Comparison of ENCODE assay signal across 8 cellular contexts in genomic region chr21:33640697-33641338, GRCh38. TPM values are rescaled to one million over a fixed set of nuclear protein-coding genes. Genes with fewer than 3 reads are reported as not detected.
DNase-seq lines count a peak whose midpoint lies in the region; TF ChIP-seq lines count a peak whose summit lies in the region.

No MANE protein-coding gene starts in this region.

- TF ChIP-seq CTCF in esophagus squamous epithelium (IDR thresholded peaks at IDR 0.05) (no peak), osteoblast (IDR thresholded peaks at IDR 0.05; ENCODE audit: extremely low read depth, low read depth, low read length) (no peak)

- peaks cover 14 to 45% (median 16%) of the 10 kb centered on the region in 3 donors for H3K4me1 ChIP-seq in esophagus squamous epithelium
- peaks cover 18% of the 10 kb centered on the region for H3K4me1 ChIP-seq in osteoblast (ENCODE audit: insufficient read depth, low read length)

- H2AFZ ChIP-seq in osteoblast (ENCODE audit: low read length): peak overlapping the region; percentile 100

- H3K36me3 ChIP-seq in esophagus squamous epithelium: peaks cover 0 to 5% (median 0%) of the 10 kb centered on the region in 3 donors
- H3K36me3 ChIP-seq in osteoblast (ENCODE audit: insufficient read depth, low read length): no peaks in the 10 kb centered on the region

- peaks cover 15% of the 10 kb centered on the region for H4K20me1 ChIP-seq in osteoblast (ENCODE audit: insufficient read depth, low read length)

- in situ Hi-C loops in SK-MEL-5 (cut with HindIII; ENCODE audit: low pct_unique_long_range_greater_than_20kb, low sequenced_read_pairs): no loop called here

- no peak for TF ChIP-seq POLR2A in esophagus squamous epithelium (IDR thresholded peaks at IDR 0.05)

- 18 to 22% methylated on average over 18 of the region's 18 CpGs for WGBS in esophagus squamous epithelium, 2 donors

- peak overlapping the region; percentile 81 to 96 (median 93) for H3K27ac ChIP-seq in esophagus squamous epithelium
- peak overlapping the region; percentile 97 for H3K27ac ChIP-seq in osteoblast (ENCODE audit: low read depth, low read length)

- H3K4me2 ChIP-seq in osteoblast (ENCODE audit: insufficient read depth, low read length): peak overlapping the region; percentile 83

- H3K27me3 ChIP-seq in esophagus squamous epithelium (no peaks in the 10 kb centered on the region), osteoblast (ENCODE audit: insufficient read depth, low read length) (no peaks in the 10 kb centered on the region)

- peak; percentile 35 for DNase-seq in A172 (ENCODE audit: low spot score)
- peak; percentile 8 for DNase-seq in GM04504 (ENCODE audit: low read depth)
- DNase-seq in SK-MEL-5 (ENCODE audit: low read depth, low spot score): peak; percentile 4
- DNase-seq in esophagus squamous epithelium (lab: John Stamatoyannopoulos, UW): no peak
- DNase-seq in osteoblast (ENCODE audit: insufficient read length, low spot score, missing footprints): peak; percentile 53
- no peak for DNase-seq in inferior parietal cortex (ENCODE audit: extremely low spot score)
- no peak for DNase-seq in DMS79 treated with DMSO at 0.1 percent for 48 hours (lab: John Stamatoyannopoulos, UW)
- no peak for DNase-seq in activated CD4-positive, CD25-positive, alpha-beta regulatory T cell (lab: John Stamatoyannopoulos, UW)

- intact Hi-C loops in esophagus squamous epithelium (cut with DNase I): no loop called here

- peaks cover 80% of the 10 kb centered on the region for H3K79me2 ChIP-seq in osteoblast (ENCODE audit: insufficient read depth, low read length)

- H3K9me3 ChIP-seq in esophagus squamous epithelium (no peaks in the 10 kb centered on the region), osteoblast (ENCODE audit: low read depth, low read length) (no peaks in the 10 kb centered on the region)

- H3K4me3 ChIP-seq in esophagus squamous epithelium (peak overlapping the region; percentile 81 to 97 (median 90)), osteoblast (ENCODE audit: insufficient read depth, low read length) (peak overlapping the region; percentile 99)

RNA-seq across cellular contexts. Expression of gene CRYZL1, which starts 0.7 kb away (rescaled TPM):
- total RNA-seq in A172 (2014; rRNA removed; shearing (Covaris generic)): 25.0 and 40.6 TPM in 2 replicates
- total RNA-seq in SK-MEL-5 (2014; rRNA removed; shearing (Covaris generic)): 7.7 and 15.2 TPM in 2 replicates
- polyA plus RNA-seq in SK-MEL-5 (2015; cell fraction: cytosol; rRNA removed): 13.0 and 21.8 TPM in 2 replicates
- 39.6 and 68.8 TPM in 2 replicates for polyA plus RNA-seq in SK-MEL-5 (2015; cell fraction: nucleus; rRNA removed)
- total RNA-seq in esophagus squamous epithelium (10 to 100 TPM in 3 of 4 donors, 1 to 10 TPM in 1; 7.9 to 25.7 (median 15.3) TPM), osteoblast (24.5 and 28.6 TPM in 2 replicates)

RNA-seq across cellular contexts. Expression of gene ITSN1, which starts 1.5 kb away (rescaled TPM):
- 45.0 and 53.0 TPM in 2 replicates for total RNA-seq in A172 (2014; rRNA removed; shearing (Covaris generic))
- 10.9 and 13.4 TPM in 2 replicates for total RNA-seq in SK-MEL-5 (2014; rRNA removed; shearing (Covaris generic))
- polyA plus RNA-seq in SK-MEL-5 (2015; cell fraction: cytosol; rRNA removed): 11.3 and 27.8 TPM in 2 replicates
- 19.1 and 26.5 TPM in 2 replicates for polyA plus RNA-seq in SK-MEL-5 (2015; cell fraction: nucleus; rRNA removed)
- total RNA-seq in esophagus squamous epithelium (10 to 100 TPM in 3 of 4 donors, 1 to 10 TPM in 1; 9.5 to 27.1 (median 11.6) TPM), osteoblast (39.5 and 42.7 TPM in 2 replicates)

RNA-seq across cellular contexts. Expression of gene DONSON, which starts 52.3 kb away (rescaled TPM):
- 104 and 116 TPM in 2 replicates for total RNA-seq in A172 (2014; rRNA removed; shearing (Covaris generic))
- total RNA-seq in SK-MEL-5 (2014; rRNA removed; shearing (Covaris generic)): 16.9 and 17.8 TPM in 2 replicates
- polyA plus RNA-seq in SK-MEL-5 (2015; cell fraction: cytosol; rRNA removed): 25.5 and 29.9 TPM in 2 replicates
- polyA plus RNA-seq in SK-MEL-5 (2015; cell fraction: nucleus; rRNA removed): 43.9 and 50.4 TPM in 2 replicates
- total RNA-seq in esophagus squamous epithelium (10 to 100 TPM in 3 of 4 donors, 1 to 10 TPM in 1; 6.1 to 13.2 (median 11.9) TPM), osteoblast (10.9 and 17.4 TPM in 2 replicates)

Comparison
In these comparisons a context has a peak if more than half of its experiments do, and no peak if none do; other contexts are left out.
1. DNase-seq: peak in A172 (single experiment), GM04504 (single experiment), SK-MEL-5 (single experiment) and osteoblast (single experiment); none in esophagus squamous epithelium (single experiment), inferior parietal cortex (single experiment), DMS79 treated with DMSO at 0.1 percent for 48 hours (single experiment) and activated CD4-positive, CD25-positive, alpha-beta regulatory T cell (0 of 4).